18 cellular contexts compared by ENCODE assay signal in the genomic region with DNA sequence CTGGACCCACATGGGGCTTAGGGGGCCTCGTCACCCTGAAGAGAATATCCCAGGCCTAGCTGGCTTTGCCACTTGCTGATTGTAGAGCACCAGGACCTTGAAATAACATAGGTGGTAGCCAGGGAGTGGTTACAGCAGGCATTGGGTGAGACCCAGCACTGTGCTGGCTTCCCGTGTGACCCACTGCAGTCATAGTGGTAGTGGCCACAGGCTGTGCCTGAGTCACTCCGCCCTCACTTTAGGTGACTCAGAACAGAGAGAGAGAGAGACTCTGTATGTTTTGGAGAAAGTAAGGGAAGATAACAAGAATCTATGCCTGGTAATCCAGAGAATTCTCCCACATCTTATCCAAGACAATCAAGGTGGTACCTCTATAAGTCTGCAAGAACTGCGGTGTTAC.
"Had no signal": no experiment of that assay in that cellular context is flagged by ENCODE, and none has a peak within 500 bp of the region (broad histone marks: within the 10 kb centered on the region; RNA-seq: fewer than 3 reads in every experiment).

No MANE protein-coding gene starts in this region.

- H3K4me3 ChIP-seq: ascending aorta, dorsolateral prefrontal cortex, hepatocyte, neural progenitor cell, sigmoid colon, spleen, tibial artery, uterus had no signal

- H3K36me3 ChIP-seq: ascending aorta, neural progenitor cell, sigmoid colon, spleen, tibial artery, uterus had no signal

- H3K4me1 ChIP-seq: ascending aorta, neural progenitor cell, sigmoid colon, spleen, tibial artery, uterus had no signal

- H3K9me3 ChIP-seq: uterus had no signal

- H3K36me3 Mint-ChIP-seq: neural progenitor cell had no signal

- ATAC-seq: activated naive CD8-positive, alpha-beta T cell treated with anti-CD3 and anti-CD28 coated beads, Interleukin-2, amount 50 U/mL, for 24 hours; left lobe of liver had no signal

- DNase-seq: activated CD4-positive, alpha-beta T cell treated with anti-CD3 and anti-CD28 coated beads, Interleukin-2, amount 50 U/mL, for 4 hours; activated CD4-positive, CD25-positive, alpha-beta regulatory T cell treated with anti-CD3 and anti-CD28 coated beads, Interleukin-2, amount 50 U/mL, for 72 hours; activated naive CD4-positive, alpha-beta T cell treated with anti-CD3 and anti-CD28 coated beads for 36 hours; activated naive CD8-positive, alpha-beta T cell treated with anti-CD3 and anti-CD28 coated beads, Interleukin-2, amount 50 U/mL, for 24 hours; activated T-cell treated with anti-CD3 and anti-CD28 coated beads for 4 hours; dorsolateral prefrontal cortex; endodermal cell; erythroblast; naive B cell; sigmoid colon; spleen; tibial artery; uterus had no signal

- H3K4me3 Mint-ChIP-seq: activated naive CD4-positive, alpha-beta T cell treated with anti-CD3 and anti-CD28 coated beads for 36 hours; activated naive CD8-positive, alpha-beta T cell treated with anti-CD3 and anti-CD28 coated beads, Interleukin-2, amount 50 U/mL, for 24 hours; endodermal cell; naive B cell; neural progenitor cell had no signal

- H3K27me3 ChIP-seq: ascending aorta, dorsolateral prefrontal cortex, hepatocyte, neural progenitor cell, sigmoid colon, spleen, tibial artery, uterus had no signal

- H3K27ac Mint-ChIP-seq: activated naive CD4-positive, alpha-beta T cell treated with anti-CD3 and anti-CD28 coated beads for 36 hours; activated naive CD8-positive, alpha-beta T cell treated with anti-CD3 and anti-CD28 coated beads, Interleukin-2, amount 50 U/mL, for 24 hours; endodermal cell; naive B cell; neural progenitor cell had no signal

- H3K4me1 Mint-ChIP-seq: activated naive CD8-positive, alpha-beta T cell treated with anti-CD3 and anti-CD28 coated beads, Interleukin-2, amount 50 U/mL, for 24 hours; endodermal cell; naive B cell had no signal

- H3K27me3 Mint-ChIP-seq: activated naive CD8-positive, alpha-beta T cell treated with anti-CD3 and anti-CD28 coated beads, Interleukin-2, amount 50 U/mL, for 24 hours; naive B cell had no signal

- H3K27ac ChIP-seq: ascending aorta, dorsolateral prefrontal cortex, hepatocyte, neural progenitor cell, sigmoid colon, spleen, tibial artery, uterus had no signal

- FAIRE-seq: keratinocyte had no signal
